In the genomic region with DNA sequence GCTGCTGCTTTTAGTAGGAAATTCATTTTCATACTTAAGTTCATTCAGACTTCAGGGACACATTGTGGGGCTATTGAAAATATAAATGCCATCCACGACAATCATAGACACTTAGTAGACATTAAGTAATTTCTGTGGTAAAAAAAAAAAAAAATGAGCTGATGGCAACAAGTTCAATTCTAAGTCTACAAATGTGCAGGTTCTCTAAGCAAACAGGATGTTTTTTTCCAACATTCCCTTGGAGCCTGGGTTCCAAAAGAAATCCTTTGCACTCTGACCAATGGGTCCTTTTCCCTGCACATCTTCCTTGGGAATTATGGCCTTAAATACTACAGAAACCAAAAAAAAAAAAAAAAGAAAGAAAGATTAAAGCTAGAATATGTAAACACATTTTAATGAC, we compare ENCODE assay signal across 21 cellular contexts.
DNase-seq lines count a peak whose midpoint lies in the region; ATAC-seq and TF ChIP-seq lines count a peak whose summit lies in the region.
"Had no signal": no experiment of that assay in that cellular context is flagged by ENCODE, and none has a peak within 500 bp of the region (broad histone marks: within the 10 kb centered on the region; RNA-seq: fewer than 3 reads in every experiment).

No MANE protein-coding gene starts in this region.

- TF ChIP-seq CTCF in RWPE2 (IDR thresholded peaks at IDR 0.05; ENCODE audit: poor library complexity, severe bottlenecking) (no peak), uterus (IDR thresholded peaks at IDR 0.05) (no peak)

- POLR2A ChIA-PET in activated CD4-positive, alpha-beta T cell treated with anti-CD3 and anti-CD28 coated beads for 36 hours (lab: Charles Lee): interaction anchor here (0.7 kb wide), 1 partner anchor 99 kb away, joined by 3 read pairs; no protein-coding TSS in a partner anchor
- POLR2A ChIA-PET in activated CD4-positive, alpha-beta T cell treated with anti-CD3 and anti-CD28 coated beads, Interleukin-2, amount 10 ng/mL, durations not matched to agents 7 days and 5 days (lab: Charles Lee): interaction anchor here (0.9 kb wide), 1 partner anchor 46 kb away, joined by 4 read pairs; no protein-coding TSS in a partner anchor
- POLR2A ChIA-PET in naive thymus-derived CD4-positive, alpha-beta T cell (lab: Charles Lee): interaction anchor here (0.6 to 1.4 kb wide), 4 partner anchors 17 to 224 kb away, joined by 3 to 5 read pairs (median 3); no protein-coding TSS in a partner anchor

- DNase-seq in activated CD4-positive, alpha-beta T cell treated with anti-CD3 and anti-CD28 coated beads for 36 hours: no peak
- DNase-seq in activated CD4-positive, alpha-beta T cell treated with anti-CD3 and anti-CD28 coated beads, Interleukin-2, amount 10 ng/mL, durations not matched to agents 7 days and 5 days: no peak
- no peak for DNase-seq in activated naive CD8-positive, alpha-beta T cell treated with anti-CD3 and anti-CD28 coated beads for 36 hours
- DNase-seq in RWPE2 (ENCODE audit: low spot score) (no peak), uterus (no peak)
- no peak for DNase-seq in naive thymus-derived CD4-positive, alpha-beta T cell
- DNase-seq: EL, GF-D8, NCI-H1105, NCI-H146, NCI-H2029, NCI-H2227 treated with DMSO at 0.1 percent for 48 hours, NCI-H510A treated with DMSO at 0.1 percent for 48 hours, NCI-H748 treated with DMSO at 0.1 percent for 48 hours had no signal

- H3K27ac ChIP-seq in RWPE2 (ENCODE audit: poor library complexity, severe bottlenecking) (peak overlapping the region; percentile 5), uterus (no peak overlapping the region)
- no peak overlapping the region for H3K27ac ChIP-seq in naive thymus-derived CD4-positive, alpha-beta T cell (ENCODE audit: low read depth, low read length)
- H3K27ac ChIP-seq: 22Rv1; BLaER1 treated with 17β-estradiol and CSF1 and Interleukin-3, amounts not matched to agents 10 nM and 100 nM had no signal

- H3K36me3 ChIP-seq in RWPE2 (ENCODE audit: low read depth) (no peaks in the 10 kb centered on the region), uterus (no peaks in the 10 kb centered on the region)
- peaks cover 0 to 22% (median 7%) of the 10 kb centered on the region in 3 experiments for H3K36me3 ChIP-seq in naive thymus-derived CD4-positive, alpha-beta T cell (ENCODE audit: control insufficient read depth in 2 of 3, insufficient read depth in 3 of 3, low read length in 3 of 3)

- CTCF ChIA-PET in activated CD4-positive, alpha-beta T cell treated with anti-CD3 and anti-CD28 coated beads for 36 hours (lab: Charles Lee): interaction anchor here (1.0 kb wide), 1 partner anchor 8 kb away, joined by 3 read pairs; no protein-coding TSS in a partner anchor
- CTCF ChIA-PET in activated CD4-positive, alpha-beta T cell treated with anti-CD3 and anti-CD28 coated beads, Interleukin-2, amount 10 ng/mL, durations not matched to agents 7 days and 5 days (lab: Charles Lee): interaction anchor here (0.6 to 1.9 kb wide), 8 partner anchors 12 to 306 kb away, joined by 3 to 4 read pairs (median 3); partner anchors contain the start of gene HIF1A
- CTCF ChIA-PET in naive thymus-derived CD4-positive, alpha-beta T cell (lab: Charles Lee): no interaction called here

- H3K27me3 Mint-ChIP-seq in activated CD4-positive, alpha-beta T cell treated with anti-CD3 and anti-CD28 coated beads for 36 hours: no peaks in the 10 kb centered on the region
- H3K27me3 Mint-ChIP-seq in activated CD4-positive, alpha-beta T cell treated with anti-CD3 and anti-CD28 coated beads, Interleukin-2, amount 10 ng/mL, durations not matched to agents 7 days and 5 days: no peaks in the 10 kb centered on the region
- H3K27me3 Mint-ChIP-seq in activated naive CD8-positive, alpha-beta T cell: no peaks in the 10 kb centered on the region
- H3K27me3 Mint-ChIP-seq in activated naive CD8-positive, alpha-beta T cell treated with anti-CD3 and anti-CD28 coated beads for 36 hours: no peaks in the 10 kb centered on the region
- H3K27me3 Mint-ChIP-seq in naive thymus-derived CD4-positive, alpha-beta T cell: no peaks in the 10 kb centered on the region
- H3K27me3 Mint-ChIP-seq: IgD-negative memory B cell had no signal

- H3K4me1 Mint-ChIP-seq in activated CD4-positive, alpha-beta T cell treated with anti-CD3 and anti-CD28 coated beads for 36 hours: peaks cover 88% of the 10 kb centered on the region
- H3K4me1 Mint-ChIP-seq in activated CD4-positive, alpha-beta T cell treated with anti-CD3 and anti-CD28 coated beads, Interleukin-2, amount 10 ng/mL, durations not matched to agents 7 days and 5 days: peaks cover 70% of the 10 kb centered on the region
- H3K4me1 Mint-ChIP-seq in activated naive CD8-positive, alpha-beta T cell (ENCODE audit: low read depth): peaks cover 94% of the 10 kb centered on the region
- H3K4me1 Mint-ChIP-seq in activated naive CD8-positive, alpha-beta T cell treated with anti-CD3 and anti-CD28 coated beads for 36 hours: peaks cover 78% of the 10 kb centered on the region
- peaks cover 49 to 95% (median 91%) of the 10 kb centered on the region in 7 donors for H3K4me1 Mint-ChIP-seq in naive thymus-derived CD4-positive, alpha-beta T cell

- H3K4me1 ChIP-seq in RWPE2 (ENCODE audit: insufficient read depth, poor library complexity, severe bottlenecking) (peaks cover 37% of the 10 kb centered on the region), uterus (no peaks in the 10 kb centered on the region)
- H3K4me1 ChIP-seq in naive thymus-derived CD4-positive, alpha-beta T cell (ENCODE audit: control insufficient read depth in 2 of 2, insufficient read depth in 2 of 2, low read length in 2 of 2): peaks cover 30 to 62% of the 10 kb centered on the region in 2 donors

- H3K27me3 ChIP-seq in RWPE2 (ENCODE audit: insufficient read depth, poor library complexity, severe bottlenecking) (no peaks in the 10 kb centered on the region), uterus (no peaks in the 10 kb centered on the region)
- H3K27me3 ChIP-seq in naive thymus-derived CD4-positive, alpha-beta T cell (ENCODE audit: control insufficient read depth in 2 of 2, insufficient read depth in 2 of 2, low read length in 2 of 2): no peaks in the 10 kb centered on the region
- H3K27me3 ChIP-seq: BLaER1 treated with 17β-estradiol and CSF1 and Interleukin-3, amounts not matched to agents 10 nM and 100 nM had no signal

- no peak for ATAC-seq in activated CD4-positive, alpha-beta T cell treated with anti-CD3 and anti-CD28 coated beads for 36 hours
- ATAC-seq in RWPE2 (ENCODE audit: low read depth) (no peak), GM18858 (IDR thresholded peaks at IDR 0.05; ENCODE audit: unreplicated experiment) (no peak)
- no peak for ATAC-seq in naive thymus-derived CD4-positive, alpha-beta T cell
- ATAC-seq: HCT116, Panc1 had no signal

- H3K36me3 Mint-ChIP-seq in activated CD4-positive, alpha-beta T cell treated with anti-CD3 and anti-CD28 coated beads for 36 hours (ENCODE audit: low read depth): peaks cover 32% of the 10 kb centered on the region
- H3K36me3 Mint-ChIP-seq in activated CD4-positive, alpha-beta T cell treated with anti-CD3 and anti-CD28 coated beads, Interleukin-2, amount 10 ng/mL, durations not matched to agents 7 days and 5 days (ENCODE audit: low read depth): peaks cover 62% of the 10 kb centered on the region
- peaks cover 29% of the 10 kb centered on the region for H3K36me3 Mint-ChIP-seq in activated naive CD8-positive, alpha-beta T cell
- peaks cover 69% of the 10 kb centered on the region for H3K36me3 Mint-ChIP-seq in activated naive CD8-positive, alpha-beta T cell treated with anti-CD3 and anti-CD28 coated beads for 36 hours
- H3K36me3 Mint-ChIP-seq in naive thymus-derived CD4-positive, alpha-beta T cell: peaks cover 4 to 35% (median 18%) of the 10 kb centered on the region in 5 donors
- H3K36me3 Mint-ChIP-seq: IgD-negative memory B cell had no signal

- H3K4me3 Mint-ChIP-seq in activated CD4-positive, alpha-beta T cell treated with anti-CD3 and anti-CD28 coated beads for 36 hours: no peak overlapping the region
- no peak overlapping the region for H3K4me3 Mint-ChIP-seq in activated CD4-positive, alpha-beta T cell treated with anti-CD3 and anti-CD28 coated beads, Interleukin-2, amount 10 ng/mL, durations not matched to agents 7 days and 5 days
- no peak overlapping the region for H3K4me3 Mint-ChIP-seq in activated naive CD8-positive, alpha-beta T cell
- no peak overlapping the region for H3K4me3 Mint-ChIP-seq in activated naive CD8-positive, alpha-beta T cell treated with anti-CD3 and anti-CD28 coated beads for 36 hours
- H3K4me3 Mint-ChIP-seq in naive thymus-derived CD4-positive, alpha-beta T cell: no peak overlapping the region
- H3K4me3 Mint-ChIP-seq: IgD-negative memory B cell had no signal

- TF ChIP-seq POLR2A in uterus (IDR thresholded peaks at IDR 0.05): no peak

- H3K9me3 ChIP-seq in RWPE2 (ENCODE audit: severe bottlenecking) (no peaks in the 10 kb centered on the region), uterus (no peaks in the 10 kb centered on the region)
- H3K9me3 ChIP-seq in naive thymus-derived CD4-positive, alpha-beta T cell (ENCODE audit: control insufficient read depth in 2 of 3, low read length in 3 of 3): no peaks in the 10 kb centered on the region
- H3K9me3 ChIP-seq: BLaER1 treated with 17β-estradiol and CSF1 and Interleukin-3, amounts not matched to agents 10 nM and 100 nM had no signal

- H3K4me3 ChIP-seq in RWPE2 (ENCODE audit: severe bottlenecking): no peak overlapping the region
- no peak overlapping the region for H3K4me3 ChIP-seq in naive thymus-derived CD4-positive, alpha-beta T cell (ENCODE audit: low read length)
- no peak overlapping the region for H3K4me3 ChIP-seq in uterus
- H3K4me3 ChIP-seq: BLaER1 treated with 17β-estradiol and CSF1 and Interleukin-3, amounts not matched to agents 10 nM and 100 nM had no signal

- peak overlapping the region; percentile 20 for H3K27ac Mint-ChIP-seq in activated CD4-positive, alpha-beta T cell treated with anti-CD3 and anti-CD28 coated beads for 36 hours
- no peak overlapping the region for H3K27ac Mint-ChIP-seq in activated CD4-positive, alpha-beta T cell treated with anti-CD3 and anti-CD28 coated beads, Interleukin-2, amount 10 ng/mL, durations not matched to agents 7 days and 5 days
- peak overlapping the region; percentile 86 for H3K27ac Mint-ChIP-seq in activated naive CD8-positive, alpha-beta T cell
- no peak overlapping the region for H3K27ac Mint-ChIP-seq in activated naive CD8-positive, alpha-beta T cell treated with anti-CD3 and anti-CD28 coated beads for 36 hours
- H3K27ac Mint-ChIP-seq in naive thymus-derived CD4-positive, alpha-beta T cell: peak overlapping the region in 6 of 9 donors; percentile 46 to 84 (median 78)

- H3K9me3 Mint-ChIP-seq in activated CD4-positive, alpha-beta T cell treated with anti-CD3 and anti-CD28 coated beads for 36 hours (ENCODE audit: low read depth): no peaks in the 10 kb centered on the region
- H3K9me3 Mint-ChIP-seq in activated CD4-positive, alpha-beta T cell treated with anti-CD3 and anti-CD28 coated beads, Interleukin-2, amount 10 ng/mL, durations not matched to agents 7 days and 5 days: no peaks in the 10 kb centered on the region
- H3K9me3 Mint-ChIP-seq in activated naive CD8-positive, alpha-beta T cell (ENCODE audit: low read depth): no peaks in the 10 kb centered on the region
- H3K9me3 Mint-ChIP-seq in activated naive CD8-positive, alpha-beta T cell treated with anti-CD3 and anti-CD28 coated beads for 36 hours: peaks cover 2% of the 10 kb centered on the region
- no peaks in the 10 kb centered on the region for H3K9me3 Mint-ChIP-seq in naive thymus-derived CD4-positive, alpha-beta T cell
- H3K9me3 Mint-ChIP-seq: IgD-negative memory B cell had no signal

- intact Hi-C loops in activated CD4-positive, alpha-beta T cell treated with anti-CD3 and anti-CD28 coated beads for 36 hours (cut with DNase I, micrococcal nuclease): no loop called here
- intact Hi-C loops in naive thymus-derived CD4-positive, alpha-beta T cell (cut with micrococcal nuclease): loop anchor here in 1 of 2 donors (2.0 kb wide), 1 partner anchor 17 kb away; no protein-coding TSS in a partner anchor
- intact Hi-C loops in uterus (cut with DNase I; ENCODE audit: low total_unique reads): no loop called here

Comparison
In these comparisons a context has a peak if more than half of its experiments do, and no peak if none do; other contexts are left out.
1. H3K27ac Mint-ChIP-seq: peak in activated CD4-positive, alpha-beta T cell treated with anti-CD3 and anti-CD28 coated beads for 36 hours (single experiment), activated naive CD8-positive, alpha-beta T cell (single experiment) and naive thymus-derived CD4-positive, alpha-beta T cell (6 of 9); none in activated CD4-positive, alpha-beta T cell treated with anti-CD3 and anti-CD28 coated beads, Interleukin-2, amount 10 ng/mL, durations not matched to agents 7 days and 5 days (single experiment) and activated naive CD8-positive, alpha-beta T cell treated with anti-CD3 and anti-CD28 coated beads for 36 hours (single experiment).